ENCODE assay signal across 16 cellular contexts in genomic region chr2:72497761-72498160, GRCh38.
"Had no signal": no experiment of that assay in that cellular context is flagged by ENCODE, and none has a peak within 500 bp of the region (broad histone marks: within the 10 kb centered on the region; RNA-seq: fewer than 3 reads in every experiment).

No MANE protein-coding gene starts in this region.

- H3K4me1 ChIP-seq: ascending aorta, right atrium auricular region, tibial artery had no signal

- H3K27me3 Mint-ChIP-seq: activated B cell treated with CpG ODN at 0.5 μM for 24 hours; activated CD4-positive, alpha-beta T cell treated with anti-CD3 and anti-CD28 coated beads, Interleukin-2, amount 10 ng/mL, durations not matched to agents 24 days and 14 days; progenitor cell of endocrine pancreas; T-helper 17 cell had no signal

- H3K9me3 ChIP-seq: ascending aorta, right atrium auricular region, tibial artery had no signal

- H3K36me3 ChIP-seq: right atrium auricular region had no signal

- H3K27ac Mint-ChIP-seq: activated B cell treated with CpG ODN at 0.5 μM for 24 hours; activated CD4-positive, alpha-beta T cell treated with anti-CD3 and anti-CD28 coated beads, Interleukin-2, amount 10 ng/mL, durations not matched to agents 24 days and 14 days; activated CD8-positive, alpha-beta T cell treated with anti-CD3 and anti-CD28 coated beads, Interleukin-2, amount 10 ng/mL, durations not matched to agents 7 days and 5 days; progenitor cell of endocrine pancreas; T-helper 17 cell had no signal

- H3K27me3 ChIP-seq: ascending aorta, right atrium auricular region, tibial artery had no signal

- H3K4me3 ChIP-seq: ascending aorta, right atrium auricular region, skin epidermis, tibial artery had no signal

- ATAC-seq: activated CD8-positive, alpha-beta T cell treated with anti-CD3 and anti-CD28 coated beads, Interleukin-2, amount 10 ng/mL, durations not matched to agents 7 days and 5 days; left ventricle myocardium superior; T-helper 17 cell had no signal

- H3K4me1 Mint-ChIP-seq: activated B cell treated with CpG ODN at 0.5 μM for 24 hours; activated CD4-positive, alpha-beta T cell treated with anti-CD3 and anti-CD28 coated beads, Interleukin-2, amount 10 ng/mL, durations not matched to agents 24 days and 14 days; T-helper 17 cell had no signal

- H3K9me3 Mint-ChIP-seq: activated B cell treated with CpG ODN at 0.5 μM for 24 hours; activated CD4-positive, alpha-beta T cell treated with anti-CD3 and anti-CD28 coated beads, Interleukin-2, amount 10 ng/mL, durations not matched to agents 24 days and 14 days had no signal

- H3K4me3 Mint-ChIP-seq: activated B cell treated with CpG ODN at 0.5 μM for 24 hours; activated CD4-positive, alpha-beta T cell treated with anti-CD3 and anti-CD28 coated beads, Interleukin-2, amount 10 ng/mL, durations not matched to agents 24 days and 14 days; activated CD8-positive, alpha-beta T cell treated with anti-CD3 and anti-CD28 coated beads, Interleukin-2, amount 10 ng/mL, durations not matched to agents 7 days and 5 days; T-helper 17 cell had no signal

- H3K27ac ChIP-seq: ascending aorta, epithelial cell of prostate, right atrium auricular region, skin epidermis, tibial artery had no signal

- DNase-seq: activated B cell treated with CpG ODN at 0.5 μM for 24 hours; activated CD4-positive, alpha-beta T cell treated with anti-CD3 and anti-CD28 coated beads, Interleukin-2, amount 10 ng/mL, durations not matched to agents 24 days and 14 days; activated CD8-positive, alpha-beta memory T cell treated with anti-CD3 and anti-CD28 coated beads, Interleukin-2, amount 50 U/mL, for 4 hours; activated CD8-positive, alpha-beta T cell treated with anti-CD3 and anti-CD28 coated beads, Interleukin-2, amount 10 ng/mL, durations not matched to agents 7 days and 5 days; hypothalamus; left ventricle myocardium superior; stimulated activated CD4-positive, alpha-beta T cell treated with anti-CD3 and anti-CD28 coated beads, Interleukin-15, amount 100 ng/mL, for 24 hours; stimulated activated CD4-positive, alpha-beta T cell treated with anti-CD3 and anti-CD28 coated beads, Interleukin-4, amount 100 ng/mL, for 1 hour; stimulated activated naive CD4-positive, alpha-beta T cell; T-helper 17 cell; tibial artery had no signal
